In genomic region chr2:200681731-200682130, GRCh38 we compare ENCODE assay signal across 20 cellular contexts.
DNase-seq lines count a peak whose midpoint lies in the region; ATAC-seq and TF ChIP-seq lines count a peak whose summit lies in the region.
"Had no signal": no experiment of that assay in that cellular context is flagged by ENCODE, and none has a peak within 500 bp of the region (broad histone marks: within the 10 kb centered on the region; RNA-seq: fewer than 3 reads in every experiment).

No MANE protein-coding gene starts in this region.

- no peaks in the 10 kb centered on the region for H3K79me2 ChIP-seq in ACC112 (ENCODE audit: control insufficient read depth, insufficient read depth, low read length, unreplicated experiment)
- H3K79me2 ChIP-seq in fibroblast of lung (ENCODE audit: control insufficient read depth, insufficient read depth, low read length): no peaks in the 10 kb centered on the region

- no peak overlapping the region for H3K4me3 ChIP-seq in ACC112 (ENCODE audit: low read depth, low read length)
- H3K4me3 ChIP-seq in astrocyte of the cerebellum (ENCODE audit: low read depth, low read length): no peak overlapping the region
- no peak overlapping the region for H3K4me3 ChIP-seq in fibroblast of lung (replicated peaks in 1 of 4; ENCODE audit: control extremely low read depth in 1 of 4, insufficient read depth in 1 of 4, low read depth in 3 of 4, low read length in 4 of 4)
- H3K4me3 ChIP-seq in left lung: no peak overlapping the region
- no peak overlapping the region for H3K4me3 ChIP-seq in ovary

- H3K4me2 ChIP-seq in fibroblast of lung (ENCODE audit: extremely low read depth, insufficient read depth, low read length): no peak overlapping the region
- H3K4me2 ChIP-seq: KMS-11 had no signal

- WGBS in ovary, 3 donors: 15 to 24% (median 23%) methylated on average over 2 of the region's 2 CpGs

- in situ Hi-C loops in astrocyte of the cerebellum (cut with HindIII; ENCODE audit: low sequenced_read_pairs): no loop called here

- intact Hi-C loops in left lung (cut with DNase I): no loop called here
- intact Hi-C loops in ovary (cut with DNase I): loop anchor here in 2 of 4 donors (2.0 to 10.0 kb wide), 2 partner anchors 43 to 263 kb away; no protein-coding TSS in a partner anchor

- ATAC-seq in left lung: peak; percentile 16
- ATAC-seq: HepG2 had no signal

- H3K27ac ChIP-seq in ACC112 (ENCODE audit: low read depth, low read length): peak overlapping the region; percentile 41
- no peak overlapping the region for H3K27ac ChIP-seq in fibroblast of lung (ENCODE audit: insufficient read depth, low read length)
- no peak overlapping the region for H3K27ac ChIP-seq in left lung
- H3K27ac ChIP-seq in ovary: no peak overlapping the region
- H3K27ac ChIP-seq: KMS-11 had no signal

- no peak overlapping the region for H3K9ac ChIP-seq in fibroblast of lung (ENCODE audit: insufficient read depth, low read length)
- H3K9ac ChIP-seq: KMS-11 had no signal

- TF ChIP-seq CTCF in astrocyte of the cerebellum (IDR thresholded peaks at IDR 0.05; ENCODE audit: low read depth, low read length, missing control alignments): no peak
- no peak for TF ChIP-seq CTCF in fibroblast of lung (conservative IDR thresholded peaks at IDR 0.05 in 1 of 2, IDR thresholded peaks at IDR 0.05 in 1 of 2; ENCODE audit: low read depth in 1 of 2, low read length in 2 of 2)
- TF ChIP-seq CTCF in left lung (IDR thresholded peaks at IDR 0.05): no peak
- TF ChIP-seq CTCF in ovary (IDR thresholded peaks at IDR 0.05): no peak

- no peak for TF ChIP-seq POLR2A in ovary (IDR thresholded peaks at IDR 0.05)

- no peak for TF ChIP-seq EP300 in ovary (IDR thresholded peaks at IDR 0.05)

- no peaks in the 10 kb centered on the region for H3K27me3 ChIP-seq in ACC112 (ENCODE audit: insufficient read depth, low read length)
- H3K27me3 ChIP-seq in fibroblast of lung (ENCODE audit: control insufficient read depth, insufficient read depth, low read length): peaks cover 4% of the 10 kb centered on the region
- H3K27me3 ChIP-seq in left lung: no peaks in the 10 kb centered on the region
- no peaks in the 10 kb centered on the region for H3K27me3 ChIP-seq in ovary

- H2AFZ ChIP-seq in ACC112 (ENCODE audit: low read length, unreplicated experiment): no peak overlapping the region
- no peak overlapping the region for H2AFZ ChIP-seq in fibroblast of lung (ENCODE audit: low read length)

- H3K36me3 ChIP-seq in ACC112 (ENCODE audit: insufficient read depth, low read length) (no peaks in the 10 kb centered on the region), fibroblast of lung (ENCODE audit: control insufficient read depth, insufficient read depth, low read length) (no peaks in the 10 kb centered on the region), left lung (no peaks in the 10 kb centered on the region), ovary (no peaks in the 10 kb centered on the region)

- H3K4me1 ChIP-seq in ACC112 (ENCODE audit: control insufficient read depth, insufficient read depth, low read length, unreplicated experiment) (peaks cover 30% of the 10 kb centered on the region), fibroblast of lung (ENCODE audit: control insufficient read depth, extremely low read depth, insufficient read depth, low read length) (no peaks in the 10 kb centered on the region), left lung (peaks cover 0 to 12% of the 10 kb centered on the region in 2 donors), ovary (ENCODE audit: insufficient read depth) (peaks cover 2% of the 10 kb centered on the region)
- H3K4me1 ChIP-seq: Caco-2 had no signal

- H4K20me1 ChIP-seq in fibroblast of lung (ENCODE audit: control insufficient read depth, extremely low read depth, insufficient read depth, low read length): no peaks in the 10 kb centered on the region

- DNase-seq in astrocyte of the cerebellum (ENCODE audit: low read depth): peak; percentile 33
- peak; percentile 13 to 24 for DNase-seq in fibroblast of lung (ENCODE audit: low read depth in 2 of 2)
- no peak for DNase-seq in left lung
- DNase-seq in iPS-NIHi7 (ENCODE audit: extremely low spot score): no peak
- DNase-seq in NCI-H146 treated with DMSO at 0.1 percent for 48 hours (lab: John Stamatoyannopoulos, UW; ENCODE audit: unreplicated experiment): no peak
- DNase-seq in ovary: no peak
- DNase-seq in stimulated activated CD4-positive, alpha-beta T cell treated with anti-CD3 and anti-CD28 coated beads, Interleukin-15, amount 100 ng/mL, for 24 hours: no peak
- DNase-seq: Caco-2; CD4-positive, alpha-beta T cell; EL; HFFc6; NCI-H1417 treated with DMSO at 0.1 percent for 48 hours; NCI-H1930; NCI-H226; NCI-H524; RPMI8226; SHP77 treated with DMSO at 0.1 percent for 48 hours had no signal

- H3K9me3 ChIP-seq in fibroblast of lung (ENCODE audit: control insufficient read depth, insufficient read depth, low read depth, low read length): no peaks in the 10 kb centered on the region
- no peaks in the 10 kb centered on the region for H3K9me3 ChIP-seq in left lung
- H3K9me3 ChIP-seq in ovary: no peaks in the 10 kb centered on the region
- H3K9me3 ChIP-seq: Caco-2 had no signal

Comparison
In these comparisons a context has a peak if more than half of its experiments do, and no peak if none do; other contexts are left out.
1. DNase-seq: peak in astrocyte of the cerebellum (single experiment) and fibroblast of lung (2 of 2); none in left lung (0 of 2), iPS-NIHi7 (single experiment), NCI-H146 treated with DMSO at 0.1 percent for 48 hours (single experiment), ovary (0 of 5) and stimulated activated CD4-positive, alpha-beta T cell treated with anti-CD3 and anti-CD28 coated beads, Interleukin-15, amount 100 ng/mL, for 24 hours (single experiment).